ENCODE assay signal across 14 cellular contexts in the genomic region with DNA sequence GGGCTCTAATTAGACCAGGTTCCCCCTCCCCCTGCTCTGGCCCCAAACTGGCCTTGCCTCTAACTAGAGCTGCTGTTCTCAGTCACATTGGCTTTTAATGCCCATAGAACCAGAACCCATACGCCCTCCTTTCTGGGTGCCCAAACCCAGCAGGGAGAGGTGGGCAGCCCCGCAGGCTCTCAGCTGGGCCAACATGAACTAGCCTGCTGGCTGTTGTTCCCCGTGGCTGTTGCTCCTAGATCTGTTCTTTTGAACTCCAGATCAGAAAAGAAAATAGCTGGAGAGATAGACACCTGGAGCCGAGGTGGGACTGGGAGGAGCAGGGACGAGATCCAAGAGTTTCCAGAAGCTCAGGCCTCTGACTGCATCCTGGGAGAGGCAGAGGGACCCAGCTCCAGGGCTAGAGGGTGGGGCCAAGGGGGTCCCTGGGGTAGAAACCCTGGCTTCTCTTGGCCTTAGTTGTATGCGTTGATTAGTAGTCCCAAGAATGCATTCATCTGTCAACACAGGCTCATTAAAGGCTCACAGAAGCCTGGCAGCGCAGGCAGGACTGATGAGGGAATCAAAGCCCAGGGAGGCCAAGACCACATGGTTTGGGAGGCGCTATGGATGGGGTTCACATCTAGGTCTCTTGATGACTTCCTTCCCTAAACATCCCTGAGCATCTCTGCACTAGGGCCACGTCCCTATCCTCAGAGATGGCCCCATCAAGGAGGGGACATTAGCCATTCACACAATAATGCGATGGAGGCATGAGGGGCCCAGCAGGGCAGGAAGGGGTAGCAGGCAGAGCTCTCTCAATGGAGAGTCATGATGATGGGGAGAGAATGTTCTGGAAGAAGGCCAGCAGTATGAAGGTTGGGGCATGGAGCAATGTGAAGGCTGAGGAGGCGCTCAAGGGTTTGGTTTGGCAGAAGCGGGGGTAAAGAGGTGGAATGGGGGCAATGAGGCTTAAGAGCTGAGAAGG. TPM values are rescaled to one million over a fixed set of nuclear protein-coding genes. Genes with fewer than 3 reads are reported as not detected.
DNase-seq lines count a peak whose midpoint lies in the region; ATAC-seq and TF ChIP-seq lines count a peak whose summit lies in the region.
"Had no signal": no experiment of that assay in that cellular context is flagged by ENCODE, and none has a peak within 500 bp of the region (broad histone marks: within the 10 kb centered on the region; RNA-seq: fewer than 3 reads in every experiment).

No MANE protein-coding gene starts in this region.

- H3K36me3 ChIP-seq in prostate gland, result no peaks in the 10 kb centered on the region
- H3K36me3 ChIP-seq in mesenchymal stem cell (ENCODE audit: control insufficient read depth in 1 of 2, insufficient read depth in 2 of 2, low read depth in 1 of 2, low read length in 2 of 2), result no peaks in the 10 kb centered on the region

- H2AFZ ChIP-seq in mesenchymal stem cell (ENCODE audit: low read depth, low read length), result no peak overlapping the region

- no peak overlapping the region for H3K14ac ChIP-seq in mesenchymal stem cell (ENCODE audit: low read length in 2 of 2)

- H3K9me3 ChIP-seq in prostate gland (no peaks in the 10 kb centered on the region), mesenchymal stem cell (ENCODE audit: control insufficient read depth, low read length) (no peaks in the 10 kb centered on the region)

- H3K9ac ChIP-seq in mesenchymal stem cell (ENCODE audit: low read length), result no peak overlapping the region

- H2BK5ac ChIP-seq in mesenchymal stem cell (ENCODE audit: low read depth, low read length, poor library complexity, severe bottlenecking), result no peak overlapping the region

- H2AK5ac ChIP-seq in mesenchymal stem cell (ENCODE audit: low read length, severe bottlenecking), result no peak overlapping the region

- no peaks in the 10 kb centered on the region for H3K79me1 ChIP-seq in mesenchymal stem cell (replicated peaks; ENCODE audit: low read length, poor library complexity, severe bottlenecking)

- no peak overlapping the region for H4K8ac ChIP-seq in mesenchymal stem cell (ENCODE audit: low read length)

- DNase-seq in HL-60 (ENCODE audit: low read depth in 1 of 2, low spot score in 1 of 2) (peak in 1 of 2 experiments; percentile 13), anterior cingulate cortex (lab: John Stamatoyannopoulos, UW) (peak in 32 of 58 donors; percentile 36 to 94 (median 74)), iPS-NIHi7 (ENCODE audit: extremely low spot score) (peak; percentile 52), prostate gland (ENCODE audit: low spot score) (peak; percentile 21), mesenchymal stem cell (no peak), kidney glomerular epithelial cell (lab: John Stamatoyannopoulos, UW) (no peak), NCI-H1417 (lab: John Stamatoyannopoulos, UW) (no peak)
- DNase-seq: effector CD4-positive, alpha-beta T cell; naive B cell; NCI-H1417 treated with DMSO at 0.1 percent for 48 hours; stimulated activated CD4-positive, alpha-beta T cell treated with anti-CD3 and anti-CD28 coated beads, Interleukin-12 subunit alpha, Interleukin-12 subunit beta, amount 100 ng/mL, for 4 hours; T-helper 9 cell had no signal

- H3K27me3 ChIP-seq in HL-60 (ENCODE audit: insufficient read depth, poor library complexity, severe bottlenecking) (no peaks in the 10 kb centered on the region), prostate gland (replicated peaks; ENCODE audit: insufficient read depth) (no peaks in the 10 kb centered on the region), mesenchymal stem cell (ENCODE audit: control insufficient read depth in 1 of 2, insufficient read depth in 1 of 2, low read length in 2 of 2) (peaks cover 0 to 5% of the 10 kb centered on the region in 2 experiments)

- H2BK120ac ChIP-seq in mesenchymal stem cell (ENCODE audit: low read depth, low read length), result no peak overlapping the region

- 56% methylated on average over 12 of the region's 12 CpGs for WGBS in prostate gland
- 85% methylated on average over 12 of the region's 12 CpGs for WGBS in mesenchymal stem cell

- H2BK15ac ChIP-seq in mesenchymal stem cell (ENCODE audit: low read depth, poor library complexity, severe bottlenecking), result no peak overlapping the region

- H3K23ac ChIP-seq in mesenchymal stem cell (ENCODE audit: low read length in 2 of 2), result no peak overlapping the region

- no peak for ATAC-seq in HG03439 (IDR thresholded peaks at IDR 0.05; ENCODE audit: unreplicated experiment)
- ATAC-seq: activated naive CD4-positive, alpha-beta T cell treated with anti-CD3 and anti-CD28 coated beads, Interleukin-2, amount 50 U/mL, for 72 hours had no signal

- H3K4me3 ChIP-seq in HL-60 (replicated peaks; ENCODE audit: insufficient read depth, low read length) (no peak overlapping the region), prostate gland (no peak overlapping the region), mesenchymal stem cell (ENCODE audit: insufficient read depth in 1 of 2, low read depth in 1 of 2, low read length in 2 of 2) (no peak overlapping the region)

- H3K4me2 ChIP-seq in mesenchymal stem cell (ENCODE audit: low read length, poor library complexity, severe bottlenecking), result no peak overlapping the region

- intact Hi-C loops in prostate gland (cut with DNase I), result no loop called here

- peaks cover 7% of the 10 kb centered on the region for H3K4me1 ChIP-seq in prostate gland (replicated peaks)
- H3K4me1 ChIP-seq in mesenchymal stem cell (ENCODE audit: control insufficient read depth, insufficient read depth, low read depth, low read length), result peaks cover 13% of the 10 kb centered on the region

- H4K91ac ChIP-seq in mesenchymal stem cell (ENCODE audit: low read length), result no peak overlapping the region

- no peak for TF ChIP-seq POLR2A in prostate gland (IDR thresholded peaks at IDR 0.05)

- H3K27ac ChIP-seq in HL-60 (replicated peaks) (peak overlapping the region; percentile 97), prostate gland (peak overlapping the region; percentile 74 to 75), mesenchymal stem cell (ENCODE audit: low read length, poor library complexity, severe bottlenecking) (no peak overlapping the region)

- TF ChIP-seq CTCF in HL-60 (IDR thresholded peaks at IDR 0.05; ENCODE audit: insufficient read depth, low read length), result no peak
- TF ChIP-seq CTCF in prostate gland (IDR thresholded peaks at IDR 0.05), result no peak

- H3K4ac ChIP-seq in mesenchymal stem cell (ENCODE audit: low read depth in 1 of 2, low read length in 2 of 2), result no peak overlapping the region

- H2BK12ac ChIP-seq in mesenchymal stem cell (ENCODE audit: low read length in 2 of 2), result peak overlapping the region in 1 of 2 experiments; percentile 15

- no peak overlapping the region for H3K18ac ChIP-seq in mesenchymal stem cell (ENCODE audit: low read depth in 1 of 2, low read length in 2 of 2)

RNA-seq across cellular contexts. Expression of a gene that starts 1.3 kb away (rescaled TPM):
- total RNA-seq in prostate gland, result not detected
- polyA plus RNA-seq in mesenchymal stem cell (2013, experiment 1 of 2), result not detected
- not detected for polyA plus RNA-seq in mesenchymal stem cell (2013, experiment 2 of 2)
- total RNA-seq: activated naive CD4-positive, alpha-beta T cell treated with anti-CD3 and anti-CD28 coated beads, Interleukin-2, amount 50 U/mL, for 72 hours had no signal

RNA-seq across cellular contexts. Expression of a gene that starts 48.8 kb away (rescaled TPM):
- 100 to 1,000 TPM; 119 to 186 TPM for total RNA-seq in prostate gland
- 26.3 TPM for polyA plus RNA-seq in mesenchymal stem cell (2013, experiment 1 of 2)
- polyA plus RNA-seq in mesenchymal stem cell (2013, experiment 2 of 2), result 26.1 TPM

Comparison
In these comparisons a context has a peak if more than half of its experiments do, and no peak if none do; other contexts are left out.
1. DNase-seq: peak in anterior cingulate cortex (32 of 58), iPS-NIHi7 (single experiment) and prostate gland (single experiment); none in mesenchymal stem cell (single experiment), kidney glomerular epithelial cell (single experiment) and NCI-H1417 (0 of 3).